8 cellular contexts compared by ENCODE assay signal in genomic region chr11:8593935-8594909, GRCh38. TPM values are rescaled to one million over a fixed set of nuclear protein-coding genes. Genes with fewer than 3 reads are reported as not detected.
DNase-seq lines count a peak whose midpoint lies in the region; ATAC-seq, FAIRE-seq and TF ChIP-seq lines count a peak whose summit lies in the region.

STK33 (minus strand) TSS chr11:8594228; CDS start chr11:8474905, 119,323 bp downstream.

- no peak within 1 kb of the TSS for H3K4me2 ChIP-seq in K562 (ENCODE audit: insufficient read depth, low read length)

- TF ChIP-seq RAD21 in K562 (CRISPR knock-in tag; conservative IDR thresholded peaks at IDR 0.05 in 1 of 2, IDR thresholded peaks at IDR 0.05 in 1 of 2) = no peak

- H3K36me3 ChIP-seq in K562 (ENCODE audit: control insufficient read depth, insufficient read depth, low read length) (no peaks in the 10 kb centered on the region), kidney epithelial cell (ENCODE audit: control insufficient read depth, insufficient read depth, low read length) (no peaks in the 10 kb centered on the region)

- DNase-seq in DMS79 (lab: John Stamatoyannopoulos, UW) = peak; percentile 63
- peak; percentile 31 to 46 for DNase-seq in NOMO-1 (lab: John Stamatoyannopoulos, UW; ENCODE audit: unreplicated experiment in 2 of 2)
- DNase-seq in K562 (ENCODE audit: extremely low read depth in 1 of 4, low spot score in 3 of 4) = peak in 2 of 4 experiments; percentile 18 to 19
- no peak for DNase-seq in kidney epithelial cell (ENCODE audit: low read depth)
- DNase-seq in stimulated activated CD4-positive, alpha-beta T cell treated with anti-CD3 and anti-CD28 coated beads, Interleukin-2, amount 100 ng/mL, for 48 hours = peak; percentile 11 to 16
- no peak for DNase-seq in RKO (ENCODE audit: low spot score)

- 13% methylated on average over 36 of the region's 55 CpGs for WGBS in K562 (ENCODE audit: insufficient coverage, low coverage, missing lambda C conversion rate)

- H3K9me3 ChIP-seq in K562 (replicated peaks; ENCODE audit: control insufficient read depth, insufficient read depth, low read depth, low read length) = no peaks in the 10 kb centered on the region

- POLR2A ChIA-PET in K562 (lab: Yijun Ruan, JAX) = interaction anchor here (0.6 to 0.7 kb wide), 3 partner anchors 51 to 316 kb away, joined by 3 to 5 read pairs (median 4); no protein-coding TSS in a partner anchor

- H3K9ac ChIP-seq in K562 (ENCODE audit: insufficient read depth in 1 of 2, low read depth in 2 of 2, low read length in 2 of 2) = no peak within 1 kb of the TSS

- intact Hi-C loops in K562 (cut with micrococcal nuclease) = no loop called here

- TF ChIP-seq POLR2A in K562 (conservative IDR thresholded peaks at IDR 0.05) = no peak

- H3K4me1 ChIP-seq in K562 (replicated peaks in 1 of 2; ENCODE audit: control insufficient read depth in 2 of 2, insufficient read depth in 2 of 2, low read length in 2 of 2) = peaks cover 0 to 7% of the 10 kb centered on the region in 2 experiments; a peak in 2 of 5 replicates

- H3K27ac ChIP-seq in K562 (ENCODE audit: extremely low read depth, low read depth, low read length) = no peak within 1 kb of the TSS

- no peak within 1 kb of the TSS for H3K4me3 ChIP-seq in K562
- H3K4me3 ChIP-seq in kidney epithelial cell (ENCODE audit: low read depth, low read length) = peak within 1 kb of the TSS; percentile 80

- CTCF ChIA-PET in K562 (lab: Yijun Ruan, JAX; ENCODE audit: low intra/inter-chr PET ratio) = no interaction called here

- no peak for FAIRE-seq in K562 (lab: Jason Lieb, UNC)

- H2AFZ ChIP-seq in K562 (ENCODE audit: low read depth, low read length) = no peak within 1 kb of the TSS

- TF ChIP-seq CTCF in K562 (IDR thresholded peaks at IDR 0.05 in 2 of 3, conservative IDR thresholded peaks at IDR 0.05 in 1 of 3; ENCODE audit: insufficient read depth in 2 of 3, low read depth in 1 of 3, low read length in 3 of 3) = no peak
- no peak for TF ChIP-seq CTCF in kidney epithelial cell (IDR thresholded peaks at IDR 0.05; ENCODE audit: insufficient read depth, low read length, poor library complexity, severe bottlenecking)

- no TSS peak for BruUV-seq in K562 (replicated peaks; lab: Mats Ljungman, UMichigan)

- no peaks in the 10 kb centered on the region for H3K79me2 ChIP-seq in K562 (ENCODE audit: control insufficient read depth, insufficient read depth, low read length)

- ATAC-seq in GM19463 (IDR thresholded peaks at IDR 0.05; ENCODE audit: unreplicated experiment) (peak; percentile 96), HG03520 (IDR thresholded peaks at IDR 0.05; ENCODE audit: unreplicated experiment) (peak; percentile 90), K562 (peak; percentile 45)

- H4K20me1 ChIP-seq in K562 (replicated peaks; ENCODE audit: control insufficient read depth, insufficient read depth, low read length) = no peaks in the 10 kb centered on the region

- in situ Hi-C loops in K562 (cut with MboI) = no loop called here

- H3K27me3 ChIP-seq in K562 (ENCODE audit: control insufficient read depth in 2 of 2, insufficient read depth in 2 of 2, low read length in 2 of 2) = peaks cover 13 to 23% of the 10 kb centered on the region in 2 experiments; a peak in 4 of 5 replicates
- no peaks in the 10 kb centered on the region for H3K27me3 ChIP-seq in kidney epithelial cell (ENCODE audit: control insufficient read depth, insufficient read depth, low read length)

- H3K9me1 ChIP-seq in K562 (ENCODE audit: control insufficient read depth, insufficient read depth, low read length) = no peaks in the 10 kb centered on the region

- TF ChIP-seq EP300 in K562 (IDR thresholded peaks at IDR 0.05; ENCODE audit: low read length) = no peak

TF ChIP-seq in K562, 482 proteins besides CTCF, POLR2A, EP300 and RAD21 (continues in another document):
- TF ChIP-seq TRIM24 (IDR thresholded peaks at IDR 0.05) (no peak), EP400 (IDR thresholded peaks at IDR 0.05) (no peak), ETS2 (tag; IDR thresholded peaks at IDR 0.05; ENCODE audit: borderline replicate concordance, poor library complexity, severe bottlenecking) (no peak), TSHZ1 (CRISPR knock-in tag; IDR thresholded peaks at IDR 0.05) (no peak), SIN3A (IDR thresholded peaks at IDR 0.05; ENCODE audit: borderline replicate concordance in 2 of 2, control insufficient read depth in 1 of 2, low read depth in 2 of 2, low read length in 2 of 2) (no peak), NCOA1 (IDR thresholded peaks at IDR 0.05; ENCODE audit: low read depth) (no peak), ELK1 (CRISPR knock-in tag; IDR thresholded peaks at IDR 0.05) (no peak), HNRNPUL1 (IDR thresholded peaks at IDR 0.05; ENCODE audit: low read length) (no peak), CHCHD3 (CRISPR knock-in tag; IDR thresholded peaks at IDR 0.05) (no peak), ZNF76 (CRISPR knock-in tag; IDR thresholded peaks at IDR 0.05; ENCODE audit: borderline replicate concordance) (no peak), KDM4B (IDR thresholded peaks at IDR 0.05; ENCODE audit: borderline replicate concordance in 2 of 2, low read depth in 1 of 2) (no peak), RFX1 (IDR thresholded peaks at IDR 0.05) (peak; percentile 74), POU5F1 (IDR thresholded peaks at IDR 0.05; ENCODE audit: borderline replicate concordance, low read depth, low read length, partially characterized antibody) (no peak), RBM17 (IDR thresholded peaks at IDR 0.05; ENCODE audit: borderline replicate concordance, low read depth, low read length) (no peak)

RNA-seq across cellular contexts. Expression of gene STK33, which starts in this region (rescaled TPM):
- not detected in 2 replicates for total RNA-seq in K562 (2011; cell fraction: chromatin; rRNA removed; ENCODE audit: low replicate concordance)
- not detected in 2 replicates for total RNA-seq in K562 (2011; cell fraction: nucleolus; rRNA removed)
- not detected in 2 replicates for total RNA-seq in K562 (2011; cell fraction: nucleoplasm; rRNA removed)
- not detected in 2 replicates for total RNA-seq in K562 (2014; rRNA removed)
- not detected in 2 replicates for total RNA-seq in K562 (2014; rRNA removed; fragmentation: Illumina TruSeq; extraction: Trizol)
- total RNA-seq in K562 (2015; rRNA removed; fragmentation: Illumina TruSeq; extraction: Trizol) = not detected in 2 replicates
- not detected in 2 replicates for total RNA-seq in K562 (2021)
- polyA plus RNA-seq in K562 (2011; rRNA removed) = 0.05 TPM in 1 of 2 replicates, not detected in the other
- not detected in 2 replicates for polyA plus RNA-seq in K562 (2011; cell fraction: cytosol; rRNA removed)
- polyA plus RNA-seq in K562 (2011; cell fraction: nucleus; rRNA removed) = not detected in 2 replicates
- 0.07 TPM in 1 of 2 replicates, not detected in the other for polyA plus RNA-seq in K562 (2012)
- not detected in 2 replicates for polyA plus RNA-seq in K562 (2014; fragmentation: Illumina TruSeq; extraction: Trizol)
- not detected for polyA plus RNA-seq in K562 (2014; fragmentation: Nextera tagmentation; extraction: Ambion mirVana)
- 0.07 TPM in 1 of 2 replicates, not detected in the other for polyA plus RNA-seq in K562 (2014; rRNA removed)
- not detected in 2 replicates for polyA minus RNA-seq in K562 (2011; rRNA and poly(A)+ RNA removed)
- not detected in 2 replicates for polyA minus RNA-seq in K562 (2011; cell fraction: cytosol; rRNA and poly(A)+ RNA removed)
- not detected in 2 replicates for polyA minus RNA-seq in K562 (2011; cell fraction: nucleus; rRNA and poly(A)+ RNA removed)
- 14.9 and 15.7 TPM in 2 replicates for total RNA-seq in kidney epithelial cell

Comparison
In these comparisons a context has a peak if more than half of its experiments do, and no peak if none do; other contexts are left out.
1. RNA of gene STK33 (total RNA-seq): 14.9 to 15.7 TPM in kidney epithelial cell; not detected in K562; every median in the first group is over 10 times any median in the second.
2. Peak in ATAC-seq in K562; RNA of the gene not detected or under 1 TPM.
3. DNase-seq: peak in DMS79 (single experiment), NOMO-1 (2 of 2) and stimulated activated CD4-positive, alpha-beta T cell treated with anti-CD3 and anti-CD28 coated beads, Interleukin-2, amount 100 ng/mL, for 48 hours (2 of 2); none in kidney epithelial cell (single experiment) and RKO (single experiment).
4. ATAC-seq: peak in every context shown above with its lines; median percentile 96 in GM19463; 90 in HG03520; 45 in K562.